Comparison of ENCODE assay signal across 19 cellular contexts in the genomic region with DNA sequence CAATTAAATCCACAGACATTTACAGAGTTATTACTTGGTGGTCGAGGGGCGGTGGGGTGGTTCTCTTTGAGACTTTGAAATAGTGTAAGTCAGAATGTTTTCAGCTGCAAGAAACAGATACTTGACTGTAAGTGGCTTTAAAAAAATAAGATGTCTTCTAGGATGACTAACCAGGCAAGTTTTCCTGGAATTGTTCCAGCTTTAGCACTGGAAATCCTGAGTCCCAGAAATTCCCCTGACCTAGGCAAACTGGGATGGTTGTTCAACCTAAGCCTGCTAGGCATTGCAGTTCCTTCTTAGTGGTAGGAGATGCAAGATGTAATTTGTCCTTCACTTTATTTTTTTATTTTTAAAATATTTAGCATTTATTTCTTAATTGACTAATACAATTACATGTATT.
A peak's percentile ranks its signal among the peaks of the same experiment; 100 is the strongest.
DNase-seq lines count a peak whose midpoint lies in the region; TF ChIP-seq lines count a peak whose summit lies in the region.
"Had no signal": no experiment of that assay in that cellular context is flagged by ENCODE, and none has a peak within 500 bp of the region (broad histone marks: within the 10 kb centered on the region; RNA-seq: fewer than 3 reads in every experiment).

No MANE protein-coding gene starts in this region.

- no peaks in the 10 kb centered on the region for H3K4me1 ChIP-seq in GM23248 (ENCODE audit: insufficient read depth)
- H3K4me1 ChIP-seq in suprapubic skin: no peaks in the 10 kb centered on the region
- H3K4me1 ChIP-seq: colonic mucosa, foreskin keratinocyte, left lung, Peyer's patch had no signal

- H3K4me3 ChIP-seq in GM23248: no peak overlapping the region
- H3K4me3 ChIP-seq in SK-N-MC: no peak overlapping the region
- no peak overlapping the region for H3K4me3 ChIP-seq in fibroblast of mammary gland (ENCODE audit: control insufficient read depth, low read depth, low read length)
- no peak overlapping the region for H3K4me3 ChIP-seq in suprapubic skin
- H3K4me3 ChIP-seq: colonic mucosa, left lung, mucosa of descending colon, Peyer's patch had no signal

- H3K9me3 ChIP-seq in GM23248 (ENCODE audit: low read depth) (no peaks in the 10 kb centered on the region), SK-N-MC (ENCODE audit: low read depth, low read length) (no peaks in the 10 kb centered on the region), suprapubic skin (no peaks in the 10 kb centered on the region)
- H3K9me3 ChIP-seq: colonic mucosa, left lung, mucosa of descending colon, Peyer's patch had no signal

- no peaks in the 10 kb centered on the region for H4K20me1 ChIP-seq in GM23248 (ENCODE audit: insufficient read depth)

- TF ChIP-seq EP300 in suprapubic skin (IDR thresholded peaks at IDR 0.05): no peak

- H3K27ac ChIP-seq in GM23248: no peak overlapping the region
- H3K27ac ChIP-seq in SK-N-MC: no peak overlapping the region
- no peak overlapping the region for H3K27ac ChIP-seq in suprapubic skin
- H3K27ac ChIP-seq: colonic mucosa, foreskin keratinocyte, left lung, Peyer's patch had no signal

- no peak for TF ChIP-seq POLR2A in suprapubic skin (IDR thresholded peaks at IDR 0.05)

- no peaks in the 10 kb centered on the region for H3K36me3 ChIP-seq in GM23248 (ENCODE audit: low read depth)
- H3K36me3 ChIP-seq in SK-N-MC (ENCODE audit: insufficient read depth, low read length): no peaks in the 10 kb centered on the region
- no peaks in the 10 kb centered on the region for H3K36me3 ChIP-seq in suprapubic skin
- H3K36me3 ChIP-seq: colonic mucosa, left lung, Peyer's patch had no signal

- no peaks in the 10 kb centered on the region for H3K9me2 ChIP-seq in GM23248 (ENCODE audit: insufficient read depth)

- no peaks in the 10 kb centered on the region for H3F3A ChIP-seq in GM23248 (ENCODE audit: insufficient read depth)

- H3K9ac ChIP-seq in GM23248: no peak overlapping the region
- no peak overlapping the region for H3K9ac ChIP-seq in SK-N-MC (ENCODE audit: insufficient read length)

- no peak for TF ChIP-seq CTCF in fibroblast of mammary gland (conservative IDR thresholded peaks at IDR 0.05; ENCODE audit: control insufficient read depth, insufficient read depth, low read depth, low read length)
- no peak for TF ChIP-seq CTCF in suprapubic skin (IDR thresholded peaks at IDR 0.05)

- in situ Hi-C loops in GM23248 (cut with MboI): no loop called here

- H3K27me3 ChIP-seq in GM23248 (replicated peaks; ENCODE audit: insufficient read depth): no peaks in the 10 kb centered on the region
- H3K27me3 ChIP-seq in suprapubic skin: no peaks in the 10 kb centered on the region
- H3K27me3 ChIP-seq: colonic mucosa, left lung, Peyer's patch had no signal

- no peak overlapping the region for H3K4me2 ChIP-seq in GM23248 (ENCODE audit: unreplicated experiment)

- H2AFZ ChIP-seq in GM23248: no peak overlapping the region

- no peaks in the 10 kb centered on the region for H3K79me2 ChIP-seq in GM23248 (ENCODE audit: insufficient read depth)

- DNase-seq in GM23248 (peak; percentile 25), SK-N-MC (ENCODE audit: low read depth, low spot score) (peak; percentile 22), fibroblast of mammary gland (ENCODE audit: low read depth) (peak; percentile 2), renal cortical epithelial cell (ENCODE audit: low read depth) (peak; percentile 51), islet precursor cell (no peak), NCI-H1436 treated with DMSO at 0.1 percent for 48 hours (lab: John Stamatoyannopoulos, UW) (no peak), suprapubic skin (ENCODE audit: low spot score in 2 of 2) (no peak)
- DNase-seq: activated CD4-positive, CD25-positive, alpha-beta regulatory T cell; activated CD8-positive, alpha-beta T cell treated with anti-CD3 and anti-CD28 coated beads, Interleukin-2, amount 10 ng/mL, durations not matched to agents 7 days and 5 days; activated naive CD4-positive, alpha-beta T cell treated with anti-CD3 and anti-CD28 coated beads, Interleukin-2, amount 50 U/mL, for 16 hours; activated T-cell treated with anti-CD3 and anti-CD28 coated beads, Interleukin-2, amount 50 U/mL, for 4 hours; colonic mucosa; GDM1; left lung; NCI-H2227 treated with DMSO at 0.1 percent for 48 hours; Peyer's patch; T-helper 9 cell had no signal

- WGBS in GM23248 (ENCODE audit: low coverage in 1 of 2, low lambda C conversion rate in 2 of 2, missing lambda C conversion rate in 2 of 2), 2 experiments: 6 to 9% methylated on average over 2 of the region's 2 CpGs
- WGBS in suprapubic skin: 49% methylated on average over 2 of the region's 2 CpGs

Comparison
In these comparisons a context has a peak if more than half of its experiments do, and no peak if none do; other contexts are left out.
1. DNase-seq: peak in GM23248 (single experiment), SK-N-MC (single experiment), fibroblast of mammary gland (single experiment) and renal cortical epithelial cell (single experiment); none in islet precursor cell (single experiment), NCI-H1436 treated with DMSO at 0.1 percent for 48 hours (single experiment) and suprapubic skin (0 of 2).